ENCODE assay signal across 25 cellular contexts in genomic region chr19:20470345-20471119, GRCh38.
DNase-seq lines count a peak whose midpoint lies in the region; ATAC-seq and TF ChIP-seq lines count a peak whose summit lies in the region.
"Had no signal": no experiment of that assay in that cellular context is flagged by ENCODE, and none has a peak within 500 bp of the region (broad histone marks: within the 10 kb centered on the region; RNA-seq: fewer than 3 reads in every experiment).

No MANE protein-coding gene starts in this region.

- H3K4me3 ChIP-seq in hepatocyte (no peak overlapping the region), prostate gland (no peak overlapping the region)
- H3K4me3 ChIP-seq: Peyer's patch, SK-N-MC had no signal

- no peak for TF ChIP-seq CTCF in hepatocyte (IDR thresholded peaks at IDR 0.05; ENCODE audit: poor library complexity)
- TF ChIP-seq CTCF in nephron (IDR thresholded peaks at IDR 0.05; ENCODE audit: unreplicated experiment in 3 of 3), result no peak
- no peak for TF ChIP-seq CTCF in prostate gland (IDR thresholded peaks at IDR 0.05)

- peak overlapping the region in 2 of 3 experiments; percentile 15 to 48 for H3K27ac Mint-ChIP-seq in nephron
- H3K27ac Mint-ChIP-seq: CD14-positive monocyte; CD8-positive, alpha-beta memory T cell had no signal

- DNase-seq in NCI-H2029 treated with DMSO at 0.1 percent for 48 hours (lab: John Stamatoyannopoulos, UW) (peak; percentile 20), NCI-H2029 (lab: John Stamatoyannopoulos, UW) (no peak), hepatocyte (ENCODE audit: low spot score) (peak; percentile 5), SW480 (ENCODE audit: low spot score) (no peak), prostate gland (ENCODE audit: low spot score) (no peak)
- DNase-seq: 8988T; ACHN; BE2C; CD8-positive, alpha-beta memory T cell; DMS153; GOT3; HCEC 1CT; KBM-7; NCI-H1105 treated with DMSO at 0.1 percent for 48 hours; NCI-H146; NCI-H1930; NCI-H446 treated with DMSO at 0.1 percent for 48 hours; NCI-H526; NCI-H82; Peyer's patch; SIG-M5 had no signal

- no peak for TF ChIP-seq POLR2A in prostate gland (IDR thresholded peaks at IDR 0.05)

- no peaks in the 10 kb centered on the region for H3K27me3 ChIP-seq in hepatocyte
- H3K27me3 ChIP-seq in prostate gland (replicated peaks; ENCODE audit: insufficient read depth), result no peaks in the 10 kb centered on the region
- H3K27me3 ChIP-seq: BE2C, Peyer's patch had no signal

- no peaks in the 10 kb centered on the region for H3K36me3 ChIP-seq in hepatocyte (replicated peaks; ENCODE audit: insufficient read depth, low read depth)
- H3K36me3 ChIP-seq in prostate gland, result no peaks in the 10 kb centered on the region
- H3K36me3 ChIP-seq: BE2C, Peyer's patch had no signal

- no peaks in the 10 kb centered on the region for H3K9me3 ChIP-seq in hepatocyte (ENCODE audit: low read depth)
- H3K9me3 ChIP-seq in prostate gland, result no peaks in the 10 kb centered on the region

- no peak overlapping the region for H3K27ac ChIP-seq in hepatocyte
- no peak overlapping the region for H3K27ac ChIP-seq in prostate gland
- H3K27ac ChIP-seq: Peyer's patch, SK-N-MC had no signal

- no peak overlapping the region for H3K4me3 Mint-ChIP-seq in nephron
- H3K4me3 Mint-ChIP-seq: CD14-positive monocyte; CD8-positive, alpha-beta memory T cell had no signal

- no peaks in the 10 kb centered on the region for H3K36me3 Mint-ChIP-seq in nephron (ENCODE audit: low read depth)
- H3K36me3 Mint-ChIP-seq: CD14-positive monocyte had no signal

- H3K4me1 ChIP-seq in hepatocyte (ENCODE audit: insufficient read depth) (no peaks in the 10 kb centered on the region), prostate gland (replicated peaks) (no peaks in the 10 kb centered on the region)
- H3K4me1 ChIP-seq: BE2C, Peyer's patch had no signal

- no peaks in the 10 kb centered on the region for H3K9me2 ChIP-seq in hepatocyte (replicated peaks; ENCODE audit: insufficient read depth)

- H3K4me1 Mint-ChIP-seq in nephron, result no peaks in the 10 kb centered on the region
- H3K4me1 Mint-ChIP-seq: CD14-positive monocyte; CD8-positive, alpha-beta memory T cell had no signal

- no peak overlapping the region for H2AFZ ChIP-seq in hepatocyte

- H3K27me3 Mint-ChIP-seq in nephron (ENCODE audit: low read depth), result no peaks in the 10 kb centered on the region

- ATAC-seq in GM21529 (IDR thresholded peaks at IDR 0.05; ENCODE audit: unreplicated experiment), result no peak

- H4K20me1 ChIP-seq in hepatocyte (ENCODE audit: insufficient read depth, poor library complexity, severe bottlenecking), result no peaks in the 10 kb centered on the region

- H3K4me2 ChIP-seq in hepatocyte, result no peak overlapping the region

- H3K79me2 ChIP-seq in hepatocyte, result no peaks in the 10 kb centered on the region

- H3K9me3 Mint-ChIP-seq in nephron, result peaks cover 5% of the 10 kb centered on the region

- intact Hi-C loops in prostate gland (cut with DNase I), result no loop called here

- WGBS in hepatocyte (ENCODE audit: low lambda C conversion rate, missing lambda C conversion rate), result 56% methylated on average over 4 of the region's 4 CpGs
- 48% methylated on average over 4 of the region's 4 CpGs for WGBS in prostate gland

Comparison
In these comparisons a context has a peak if more than half of its experiments do, and no peak if none do; other contexts are left out.
1. DNase-seq: peak in NCI-H2029 treated with DMSO at 0.1 percent for 48 hours (single experiment) and hepatocyte (single experiment); none in NCI-H2029 (single experiment), SW480 (single experiment) and prostate gland (single experiment).